ENCODE assay signal across 17 cellular contexts in genomic region chr17:1196946-1197345, GRCh38. TPM values are rescaled to one million over a fixed set of nuclear protein-coding genes. Genes with fewer than 3 reads are reported as not detected.
DNase-seq lines count a peak whose midpoint lies in the region; ATAC-seq, FAIRE-seq and TF ChIP-seq lines count a peak whose summit lies in the region.
"Had no signal": no experiment of that assay in that cellular context is flagged by ENCODE, and none has a peak within 500 bp of the region (broad histone marks: within the 10 kb centered on the region; RNA-seq: fewer than 3 reads in every experiment).

No MANE protein-coding gene starts in this region.

- peaks cover 85% of the 10 kb centered on the region for H3K79me2 ChIP-seq in DOHH2 (ENCODE audit: control insufficient read depth, low read length)
- H3K79me2 ChIP-seq in Loucy (ENCODE audit: insufficient read depth, low read length) = no peaks in the 10 kb centered on the region
- no peaks in the 10 kb centered on the region for H3K79me2 ChIP-seq in smooth muscle cell (ENCODE audit: low read depth)
- H3K79me2 ChIP-seq: parathyroid adenoma had no signal

- H3F3A ChIP-seq in DOHH2 (ENCODE audit: control insufficient read depth, insufficient read depth) = peaks cover 43% of the 10 kb centered on the region
- H3F3A ChIP-seq in Loucy (ENCODE audit: low read depth) = peaks cover 22% of the 10 kb centered on the region
- peaks cover 4% of the 10 kb centered on the region for H3F3A ChIP-seq in smooth muscle cell (ENCODE audit: low read depth)

- no peak for TF ChIP-seq EP300 in esophagus muscularis mucosa (IDR thresholded peaks at IDR 0.05)

- no peak for TF ChIP-seq POLR2A in esophagus muscularis mucosa (IDR thresholded peaks at IDR 0.05; ENCODE audit: low read depth)

- H3K9me3 ChIP-seq in DOHH2 (ENCODE audit: control insufficient read depth, insufficient read depth, low read length) = no peaks in the 10 kb centered on the region
- no peaks in the 10 kb centered on the region for H3K9me3 ChIP-seq in Loucy (ENCODE audit: insufficient read depth, low read depth, low read length)
- no peaks in the 10 kb centered on the region for H3K9me3 ChIP-seq in esophagus muscularis mucosa
- no peaks in the 10 kb centered on the region for H3K9me3 ChIP-seq in smooth muscle cell (replicated peaks; ENCODE audit: low read depth)
- H3K9me3 ChIP-seq in kidney (ENCODE audit: control insufficient read depth in 1 of 2, low read length in 2 of 2) = no peaks in the 10 kb centered on the region
- H3K9me3 ChIP-seq: ascending aorta had no signal

- H3K9me2 ChIP-seq in DOHH2 (replicated peaks; ENCODE audit: control insufficient read depth, low read length) = no peaks in the 10 kb centered on the region
- no peaks in the 10 kb centered on the region for H3K9me2 ChIP-seq in Loucy (replicated peaks; ENCODE audit: low read depth, low read length)

- H4K20me1 ChIP-seq in DOHH2 (ENCODE audit: control insufficient read depth, insufficient read depth, low read depth, low read length) = no peaks in the 10 kb centered on the region
- H4K20me1 ChIP-seq in Loucy (ENCODE audit: insufficient read depth, low read length, poor library complexity, severe bottlenecking) = no peaks in the 10 kb centered on the region
- no peaks in the 10 kb centered on the region for H4K20me1 ChIP-seq in smooth muscle cell (ENCODE audit: low read depth)

- H3K4me3 ChIP-seq in DOHH2 (ENCODE audit: low read length) = peak overlapping the region; percentile 77
- H3K4me3 ChIP-seq in Loucy (ENCODE audit: low read length, poor library complexity, severe bottlenecking) = peak overlapping the region; percentile 56
- no peak overlapping the region for H3K4me3 ChIP-seq in esophagus muscularis mucosa
- H3K4me3 ChIP-seq in smooth muscle cell = no peak overlapping the region
- no peak overlapping the region for H3K4me3 ChIP-seq in kidney (ENCODE audit: low read length in 2 of 2)
- H3K4me3 ChIP-seq: ascending aorta had no signal

- FAIRE-seq in HTR-8/SVneo (lab: Jason Lieb, UNC) = no peak
- no peak for FAIRE-seq in kidney (lab: Jason Lieb, UNC)
- FAIRE-seq: keratinocyte had no signal

- peak overlapping the region; percentile 73 for H3K9ac ChIP-seq in Loucy (ENCODE audit: low read depth, low read length, poor library complexity, severe bottlenecking)
- no peak overlapping the region for H3K9ac ChIP-seq in smooth muscle cell (ENCODE audit: low read depth)
- no peak overlapping the region for H3K9ac ChIP-seq in kidney (ENCODE audit: low read length in 2 of 2)
- H3K9ac ChIP-seq: parathyroid adenoma had no signal

- H3K36me3 ChIP-seq in DOHH2 (ENCODE audit: control insufficient read depth, low read length) (peaks cover 25% of the 10 kb centered on the region), Loucy (ENCODE audit: insufficient read depth, low read length) (no peaks in the 10 kb centered on the region), esophagus muscularis mucosa (no peaks in the 10 kb centered on the region), smooth muscle cell (ENCODE audit: low read depth) (no peaks in the 10 kb centered on the region), kidney (ENCODE audit: control insufficient read depth in 1 of 2, insufficient read depth in 2 of 2, low read length in 2 of 2) (no peaks in the 10 kb centered on the region)
- H3K36me3 ChIP-seq: ascending aorta had no signal

- DNase-seq in esophagus muscularis mucosa (ENCODE audit: extremely low spot score) (no peak), smooth muscle cell (lab: John Stamatoyannopoulos, UW; ENCODE audit: unreplicated experiment) (no peak), HTR-8/SVneo (ENCODE audit: insufficient read length, low spot score) (no peak), LoVo (ENCODE audit: low spot score) (no peak), kidney (no peak)
- DNase-seq: activated CD4-positive, alpha-beta T cell treated with anti-CD3 and anti-CD28 coated beads, Interleukin-2, amount 50 U/mL, for 48 hours; cortex of kidney; DMS153; erythroblast; NCI-H446 had no signal

- ATAC-seq in GM19397 (IDR thresholded peaks at IDR 0.05; ENCODE audit: unreplicated experiment) = no peak
- ATAC-seq: SK-N-SH treated with all-trans-retinoic acid at 6 μM for 48 hours had no signal

- intact Hi-C loops in esophagus muscularis mucosa (cut with DNase I) (no loop called here), kidney (cut with DNase I) (no loop called here)

- peaks cover 87% of the 10 kb centered on the region for H3K4me1 ChIP-seq in DOHH2 (ENCODE audit: control insufficient read depth, low read length)
- peaks cover 60% of the 10 kb centered on the region for H3K4me1 ChIP-seq in Loucy (ENCODE audit: insufficient read depth, low read length, poor library complexity, severe bottlenecking)
- H3K4me1 ChIP-seq in esophagus muscularis mucosa = peaks cover 3 to 23% (median 14%) of the 10 kb centered on the region in 4 donors
- peaks cover 7% of the 10 kb centered on the region for H3K4me1 ChIP-seq in smooth muscle cell (ENCODE audit: low read depth)
- H3K4me1 ChIP-seq in kidney (ENCODE audit: control insufficient read depth in 1 of 2, insufficient read depth in 1 of 2, low read depth in 1 of 2, low read length in 2 of 2) = peaks cover 0 to 4% of the 10 kb centered on the region in 2 donors
- H3K4me1 ChIP-seq: ascending aorta, parathyroid adenoma had no signal

- no peaks in the 10 kb centered on the region for H3K27me3 ChIP-seq in DOHH2 (ENCODE audit: control insufficient read depth, low read length)
- H3K27me3 ChIP-seq in Loucy (ENCODE audit: insufficient read depth, low read length, poor library complexity, severe bottlenecking) = no peaks in the 10 kb centered on the region
- H3K27me3 ChIP-seq in esophagus muscularis mucosa = no peaks in the 10 kb centered on the region
- no peaks in the 10 kb centered on the region for H3K27me3 ChIP-seq in smooth muscle cell (ENCODE audit: low read depth)
- H3K27me3 ChIP-seq: ascending aorta had no signal

- no peak for TF ChIP-seq CTCF in DOHH2 (IDR thresholded peaks at IDR 0.05; ENCODE audit: low read depth, low read length, poor library complexity, severe bottlenecking)
- no peak for TF ChIP-seq CTCF in Loucy (conservative IDR thresholded peaks at IDR 0.05; ENCODE audit: low read length)
- TF ChIP-seq CTCF in esophagus muscularis mucosa (IDR thresholded peaks at IDR 0.05) = no peak
- TF ChIP-seq CTCF in smooth muscle cell (IDR thresholded peaks at IDR 0.05; ENCODE audit: borderline replicate concordance, insufficient read depth, poor library complexity, severe bottlenecking) = no peak
- TF ChIP-seq CTCF in kidney (IDR thresholded peaks at IDR 0.05; ENCODE audit: borderline replicate concordance, extremely low read depth, insufficient read depth) = no peak

- H3K27ac ChIP-seq in DOHH2 (ENCODE audit: low read depth, low read length) = peak overlapping the region; percentile 93
- H3K27ac ChIP-seq in esophagus muscularis mucosa (replicated peaks in 1 of 4) = peak overlapping the region in 3 of 4 donors; percentile 20 to 63 (median 30)
- H3K27ac ChIP-seq in smooth muscle cell (ENCODE audit: low read depth) = no peak overlapping the region
- H3K27ac ChIP-seq in kidney (ENCODE audit: low read depth in 2 of 2, low read length in 2 of 2) = no peak overlapping the region
- H3K27ac ChIP-seq: parathyroid adenoma had no signal

- 90% methylated on average over 14 of the region's 14 CpGs for WGBS in esophagus muscularis mucosa
- 93% methylated on average over 14 of the region's 14 CpGs for WGBS in smooth muscle cell (ENCODE audit: low lambda C conversion rate)

- H3K4me2 ChIP-seq in DOHH2 (ENCODE audit: low read length) (peak overlapping the region; percentile 98), Loucy (ENCODE audit: low read depth, low read length, poor library complexity, severe bottlenecking) (peak overlapping the region; percentile 83), smooth muscle cell (peak overlapping the region; percentile 48)

- no peak overlapping the region for H2AFZ ChIP-seq in Loucy (ENCODE audit: low read length)
- no peak overlapping the region for H2AFZ ChIP-seq in smooth muscle cell (ENCODE audit: low read depth)
- H2AFZ ChIP-seq: parathyroid adenoma had no signal

RNA-seq across cellular contexts. Expression of gene ABR, which starts 17.2 kb away (rescaled TPM):
- total RNA-seq in esophagus muscularis mucosa (100 to 1,000 TPM in 3 of 4 donors, 10 to 100 TPM in 1; 98.4 to 142 (median 114) TPM), smooth muscle cell (26.5 and 29.1 TPM in 2 replicates), kidney (116 TPM)
- polyA plus RNA-seq in smooth muscle cell (16.1 and 23.3 TPM in 2 replicates), kidney (ENCODE audit: insufficient read depth, low read depth, low replicate concordance) (18.7 TPM)

Comparison
In these comparisons a context has a peak if more than half of its experiments do, and no peak if none do; other contexts are left out.
1. H3K27ac ChIP-seq: peak in DOHH2 (single experiment) and esophagus muscularis mucosa (3 of 4); none in smooth muscle cell (single experiment) and kidney (0 of 2).
2. H3K4me2 ChIP-seq: peak in every context shown above with its lines; median percentile 98 in DOHH2; 83 in Loucy; 48 in smooth muscle cell.
3. H3K4me3 ChIP-seq: peak in DOHH2 (single experiment) and Loucy (single experiment); none in esophagus muscularis mucosa (0 of 4), smooth muscle cell (single experiment) and kidney (0 of 2).